ENCODE assay signal across 1 cellular context in the genomic region with DNA sequence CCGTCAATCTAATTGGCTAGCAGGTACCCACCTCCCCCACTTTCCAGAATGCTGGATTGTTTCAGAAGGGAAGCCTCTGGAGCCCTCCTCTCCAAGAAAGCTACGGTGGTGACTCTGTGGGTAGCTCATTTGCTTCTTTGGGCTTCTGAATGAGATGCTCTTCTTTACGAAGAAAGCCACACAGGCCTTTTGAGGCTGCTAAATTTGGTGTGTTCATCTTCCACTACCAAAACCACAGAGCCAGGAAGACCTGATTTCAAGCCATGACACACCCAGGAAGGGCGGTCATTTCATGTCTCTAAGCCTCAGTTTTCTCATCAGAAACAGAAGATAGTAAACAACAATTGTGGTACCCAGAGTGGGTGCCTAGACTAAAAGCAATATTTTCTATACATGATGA.
TF ChIP-seq lines count a peak whose summit lies in the region.

No MANE protein-coding gene starts in this region.

TF ChIP-seq in H1, 55 proteins besides CTCF, POLR2A, EP300 and RAD21:
- TF ChIP-seq POLR2AphosphoS5 (IDR thresholded peaks at IDR 0.05; ENCODE audit: low read depth, low read length) = no peak
